Comparison of ENCODE assay signal across 22 cellular contexts in genomic region chr3:134694946-134695543, GRCh38. TPM values are rescaled to one million over a fixed set of nuclear protein-coding genes. Genes with fewer than 3 reads are reported as not detected.
"Had no signal": no experiment of that assay in that cellular context is flagged by ENCODE, and none has a peak within 500 bp of the region (broad histone marks: within the 10 kb centered on the region; RNA-seq: fewer than 3 reads in every experiment).

No MANE protein-coding gene starts in this region.

- H3K27me3 Mint-ChIP-seq: activated CD4-positive, alpha-beta T cell treated with anti-CD3 and anti-CD28 coated beads for 36 hours; activated T-cell treated with anti-CD3 and anti-CD28 coated beads, Interleukin-2, amount 50 U/mL, for 24 hours had no signal

- H3K4me1 ChIP-seq: adrenal gland, ascending aorta, colonic mucosa, spleen, upper lobe of left lung had no signal

- H3K36me3 ChIP-seq: adrenal gland, ascending aorta, colonic mucosa, spleen, upper lobe of left lung had no signal

- H3K4me1 Mint-ChIP-seq: activated B cell treated with CpG ODN at 0.5 μM for 24 hours; activated CD4-positive, alpha-beta T cell treated with anti-CD3 and anti-CD28 coated beads for 36 hours; activated T-helper 17 cell treated with anti-CD3 and anti-CD28 coated beads, Interleukin-2, amount 50 U/mL, for 72 hours; immature natural killer cell had no signal

- H3K4me3 Mint-ChIP-seq: activated B cell treated with CpG ODN at 0.5 μM for 24 hours; activated CD4-positive, alpha-beta T cell treated with anti-CD3 and anti-CD28 coated beads for 36 hours; activated naive CD8-positive, alpha-beta T cell; activated T-cell treated with anti-CD3 and anti-CD28 coated beads, Interleukin-2, amount 50 U/mL, for 24 hours; activated T-helper 17 cell treated with anti-CD3 and anti-CD28 coated beads, Interleukin-2, amount 50 U/mL, for 72 hours; immature natural killer cell; nephron; T-helper 1 cell treated with Interleukin-12 subunit alpha and Interleukin-12 subunit beta and Interleukin-4 antibody, amounts not matched to agents 30 μg/mL and 1 μg/mL, for 36 hours had no signal

- H3K9me3 ChIP-seq: adrenal gland, ascending aorta, colonic mucosa, spleen, upper lobe of left lung had no signal

- ATAC-seq: activated CD4-positive, alpha-beta T cell treated with anti-CD3 and anti-CD28 coated beads for 36 hours; activated T-helper 17 cell treated with anti-CD3 and anti-CD28 coated beads, Interleukin-2, amount 50 U/mL, for 72 hours had no signal

- H3K9me3 Mint-ChIP-seq: activated B cell treated with CpG ODN at 0.5 μM for 24 hours; activated T-cell treated with anti-CD3 and anti-CD28 coated beads, Interleukin-2, amount 50 U/mL, for 24 hours; activated T-helper 17 cell treated with anti-CD3 and anti-CD28 coated beads, Interleukin-2, amount 50 U/mL, for 72 hours; T-helper 1 cell treated with Interleukin-12 subunit alpha and Interleukin-12 subunit beta and Interleukin-4 antibody, amounts not matched to agents 30 μg/mL and 1 μg/mL, for 36 hours had no signal

- DNase-seq: activated B cell treated with CpG ODN at 0.5 μM for 24 hours; activated CD4-positive, alpha-beta T cell treated with anti-CD3 and anti-CD28 coated beads for 36 hours; activated CD4-positive, alpha-beta T cell treated with anti-CD3 and anti-CD28 coated beads, Interleukin-2, amount 50 U/mL, for 4 hours; activated CD8-positive, alpha-beta memory T cell treated with anti-CD3 and anti-CD28 coated beads for 24 hours; activated CD8-positive, alpha-beta memory T cell treated with anti-CD3 and anti-CD28 coated beads, Interleukin-2, amount 50 U/mL, for 4 hours; activated T-cell treated with anti-CD3 and anti-CD28 coated beads, Interleukin-2, amount 50 U/mL, for 24 hours; adrenal gland; colonic mucosa; dorsolateral prefrontal cortex; foreskin fibroblast; immature natural killer cell; mesenchymal stem cell; occipital lobe; spleen; stimulated activated CD4-positive, alpha-beta T cell treated with anti-CD3 and anti-CD28 coated beads, Interleukin-4, amount 100 ng/mL, for 1 hour; stimulated activated naive CD4-positive, alpha-beta T cell; upper lobe of left lung had no signal

- H3K4me3 ChIP-seq: adrenal gland, ascending aorta, colonic mucosa, dorsolateral prefrontal cortex, spleen, upper lobe of left lung had no signal

- H3K36me3 Mint-ChIP-seq: activated naive CD8-positive, alpha-beta T cell; immature natural killer cell had no signal

- H3K27ac ChIP-seq: adrenal gland, ascending aorta, colonic mucosa, spleen, upper lobe of left lung had no signal

- H3K27ac Mint-ChIP-seq: activated B cell treated with CpG ODN at 0.5 μM for 24 hours; activated CD4-positive, alpha-beta T cell treated with anti-CD3 and anti-CD28 coated beads for 36 hours; activated naive CD8-positive, alpha-beta T cell; activated T-cell treated with anti-CD3 and anti-CD28 coated beads, Interleukin-2, amount 50 U/mL, for 24 hours; activated T-helper 17 cell treated with anti-CD3 and anti-CD28 coated beads, Interleukin-2, amount 50 U/mL, for 72 hours; immature natural killer cell; nephron; T-helper 1 cell treated with Interleukin-12 subunit alpha and Interleukin-12 subunit beta and Interleukin-4 antibody, amounts not matched to agents 30 μg/mL and 1 μg/mL, for 36 hours had no signal

- H3K27me3 ChIP-seq: adrenal gland, ascending aorta, colonic mucosa, dorsolateral prefrontal cortex, upper lobe of left lung had no signal

RNA-seq across cellular contexts. Expression of gene KY, which starts 44.2 kb away (rescaled TPM):
- total RNA-seq: activated B cell treated with CpG ODN at 0.5 μM for 24 hours; activated CD4-positive, alpha-beta T cell treated with anti-CD3 and anti-CD28 coated beads for 36 hours; activated T-helper 17 cell treated with anti-CD3 and anti-CD28 coated beads, Interleukin-2, amount 50 U/mL, for 72 hours had no signal
- polyA plus RNA-seq: immature natural killer cell, spleen had no signal
